30 cellular contexts compared by ENCODE assay signal in the genomic region with DNA sequence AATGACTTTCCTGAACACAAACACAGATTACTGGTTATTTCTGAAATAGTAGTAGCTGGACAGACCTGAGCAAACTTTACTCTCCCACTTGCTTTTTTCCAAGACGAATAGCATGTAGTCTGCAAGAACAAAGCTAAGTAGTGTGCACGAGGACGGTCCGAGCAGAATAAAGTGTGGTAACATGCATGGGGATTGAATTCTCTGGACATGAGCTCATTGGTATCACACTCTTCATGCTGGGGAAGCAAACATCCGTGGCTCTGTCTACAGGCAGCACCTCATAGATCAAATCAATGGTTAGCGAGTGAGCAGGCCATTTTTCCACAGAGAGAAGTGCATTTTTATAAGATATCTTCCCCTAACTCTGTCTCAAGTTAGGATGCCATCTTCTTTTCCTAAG.
DNase-seq lines count a peak whose midpoint lies in the region; ATAC-seq and TF ChIP-seq lines count a peak whose summit lies in the region.
"Had no signal": no experiment of that assay in that cellular context is flagged by ENCODE, and none has a peak within 500 bp of the region (broad histone marks: within the 10 kb centered on the region; RNA-seq: fewer than 3 reads in every experiment).

No MANE protein-coding gene starts in this region.

- H3K27me3 ChIP-seq in OCI-LY3 (ENCODE audit: low read depth, low read length) (no peaks in the 10 kb centered on the region), gastroesophageal sphincter (no peaks in the 10 kb centered on the region)
- H3K27me3 ChIP-seq: BE2C, body of pancreas, pancreas, right atrium auricular region had no signal

- H3K9me3 Mint-ChIP-seq in Calu3 (ENCODE audit: low read depth, unreplicated experiment), result no peaks in the 10 kb centered on the region
- no peaks in the 10 kb centered on the region for H3K9me3 Mint-ChIP-seq in mesothelial cell of epicardium
- H3K9me3 Mint-ChIP-seq: activated naive CD8-positive, alpha-beta T cell treated with anti-CD3 and anti-CD28 coated beads, Interleukin-2, amount 50 U/mL, for 24 hours; activated T-cell treated with anti-CD3 and anti-CD28 coated beads, Interleukin-2, amount 50 U/mL, for 72 hours; CD8-positive, alpha-beta memory T cell; neural crest cell; stimulated activated naive CD8-positive, alpha-beta T cell treated with anti-CD3 and anti-CD28 coated beads, Interleukin-15, amount 100 ng/mL, for 72 hours had no signal

- intact Hi-C loops in Calu3 (cut with micrococcal nuclease; ENCODE audit: unreplicated experiment), result loop anchor here (5.0 kb wide), 1 partner anchor 164 kb away; a partner anchor contains a TSS

- TF ChIP-seq CTCF in Calu3 (IDR thresholded peaks at IDR 0.05; ENCODE audit: unreplicated experiment) (no peak), OCI-LY3 (IDR thresholded peaks at IDR 0.05; ENCODE audit: low read depth, low read length) (no peak), choroid plexus epithelial cell (conservative IDR thresholded peaks at IDR 0.05; ENCODE audit: low read depth, low read length) (no peak), mesothelial cell of epicardium (IDR thresholded peaks at IDR 0.05; ENCODE audit: unreplicated experiment) (no peak), gastroesophageal sphincter (IDR thresholded peaks at IDR 0.05) (no peak)

- no peak for DNase-seq in Calu3
- DNase-seq in choroid plexus epithelial cell (ENCODE audit: low read depth), result peak; percentile 71
- no peak for DNase-seq in mesothelial cell of epicardium (ENCODE audit: low spot score in 2 of 2, unreplicated experiment in 2 of 2)
- DNase-seq in SW 1271 (lab: John Stamatoyannopoulos, UW), result no peak
- DNase-seq in NCI-H2171 (lab: John Stamatoyannopoulos, UW), result no peak
- DNase-seq: BE2C; body of pancreas; CD8-positive, alpha-beta memory T cell; cerebellar nuclear complex; DMS153; hypothalamus; left cardiac atrium; NCI-H510A; pancreas; stimulated activated CD8-positive, alpha-beta memory T cell treated with anti-CD3 and anti-CD28 coated beads, Interleukin-4, amount 100 ng/mL, for 48 hours; stimulated activated naive CD8-positive, alpha-beta T cell treated with anti-CD3 and anti-CD28 coated beads, Interleukin-15, amount 100 ng/mL, for 72 hours; T-helper 17 cell had no signal

- CTCF ChIA-PET in Calu3 (lab: Charles Lee), result no interaction called here

- ATAC-seq in HG03045 (IDR thresholded peaks at IDR 0.05; ENCODE audit: unreplicated experiment), result no peak
- ATAC-seq in gastroesophageal sphincter, result no peak
- ATAC-seq: A549; activated CD4-positive, CD25-positive, alpha-beta regulatory T cell treated with anti-CD3 and anti-CD28 coated beads, Interleukin-2, amount 50 U/mL, for 24 hours; activated naive CD8-positive, alpha-beta T cell treated with anti-CD3 and anti-CD28 coated beads, Interleukin-2, amount 50 U/mL, for 24 hours; body of pancreas; HCT116; left cardiac atrium; pancreas; stimulated activated naive CD8-positive, alpha-beta T cell treated with anti-CD3 and anti-CD28 coated beads, Interleukin-15, amount 100 ng/mL, for 72 hours had no signal

- peak overlapping the region; percentile 83 for H3K4me2 ChIP-seq in OCI-LY3 (ENCODE audit: low read length)

- H3K4me1 ChIP-seq in OCI-LY3 (ENCODE audit: low read length) (peaks cover 24% of the 10 kb centered on the region), gastroesophageal sphincter (peaks cover 0 to 14% (median 1%) of the 10 kb centered on the region in 3 donors)
- H3K4me1 ChIP-seq: body of pancreas, pancreas had no signal

- no peak overlapping the region for H3K27ac ChIP-seq in OCI-LY3 (ENCODE audit: low read length)
- no peak overlapping the region for H3K27ac ChIP-seq in gastroesophageal sphincter
- H3K27ac ChIP-seq: body of pancreas, pancreas, right atrium auricular region, SK-N-MC, thoracic aorta had no signal

- H3K27ac Mint-ChIP-seq in Calu3 (ENCODE audit: unreplicated experiment) (peak overlapping the region; percentile 3), mesothelial cell of epicardium (peak overlapping the region; percentile 31)
- H3K27ac Mint-ChIP-seq: activated naive CD8-positive, alpha-beta T cell treated with anti-CD3 and anti-CD28 coated beads, Interleukin-2, amount 50 U/mL, for 24 hours; activated T-cell treated with anti-CD3 and anti-CD28 coated beads, Interleukin-2, amount 50 U/mL, for 72 hours; stimulated activated naive CD8-positive, alpha-beta T cell treated with anti-CD3 and anti-CD28 coated beads, Interleukin-15, amount 100 ng/mL, for 72 hours; T-helper 17 cell had no signal

- 80% methylated on average over 6 of the region's 6 CpGs; no CpG with 5 or more reads in 1 of the 2 donors for WGBS in gastroesophageal sphincter (ENCODE audit: low coverage in 1 of 2), 2 donors

- H3K27me3 Mint-ChIP-seq in Calu3 (ENCODE audit: unreplicated experiment) (no peaks in the 10 kb centered on the region), mesothelial cell of epicardium (ENCODE audit: low read depth) (no peaks in the 10 kb centered on the region)
- H3K27me3 Mint-ChIP-seq: activated naive CD8-positive, alpha-beta T cell treated with anti-CD3 and anti-CD28 coated beads, Interleukin-2, amount 50 U/mL, for 24 hours; stimulated activated naive CD8-positive, alpha-beta T cell treated with anti-CD3 and anti-CD28 coated beads, Interleukin-15, amount 100 ng/mL, for 72 hours had no signal

- H3K4me3 ChIP-seq in OCI-LY3 (ENCODE audit: low read length), result no peak overlapping the region; the same call in 1 of the 2 replicates
- H3K4me3 ChIP-seq in choroid plexus epithelial cell (ENCODE audit: low read depth, low read length), result no peak overlapping the region
- no peak overlapping the region for H3K4me3 ChIP-seq in gastroesophageal sphincter
- H3K4me3 ChIP-seq: A549, body of pancreas, lung, pancreas, right atrium auricular region, SK-N-MC, thoracic aorta had no signal

- TF ChIP-seq POLR2A in gastroesophageal sphincter (IDR thresholded peaks at IDR 0.05), result no peak

- H2AFZ ChIP-seq in OCI-LY3 (ENCODE audit: low read depth, low read length), result no peak overlapping the region

- no TSS peak for BruUV-seq in Calu3 (replicated peaks; lab: Mats Ljungman, UMichigan)

- H3K4me1 Mint-ChIP-seq in Calu3 (ENCODE audit: low read depth, unreplicated experiment) (peaks cover 39% of the 10 kb centered on the region), mesothelial cell of epicardium (peaks cover 46% of the 10 kb centered on the region)

- no peaks in the 10 kb centered on the region for H4K20me1 ChIP-seq in OCI-LY3 (ENCODE audit: insufficient read depth, low read length)

- H3K9me3 ChIP-seq in OCI-LY3 (ENCODE audit: insufficient read depth, low read length) (no peaks in the 10 kb centered on the region), gastroesophageal sphincter (no peaks in the 10 kb centered on the region)
- H3K9me3 ChIP-seq: A549, BE2C, body of pancreas, pancreas, right atrium auricular region, thoracic aorta had no signal

- H3K79me2 ChIP-seq in OCI-LY3 (ENCODE audit: low read length), result no peaks in the 10 kb centered on the region

- H3K9ac ChIP-seq in OCI-LY3 (ENCODE audit: low read length), result peak overlapping the region; percentile 28; the same call in 1 of the 2 replicates

- H3K4me3 Mint-ChIP-seq in Calu3 (ENCODE audit: low read depth, unreplicated experiment) (no peak overlapping the region), mesothelial cell of epicardium (no peak overlapping the region)
- H3K4me3 Mint-ChIP-seq: activated naive CD8-positive, alpha-beta T cell treated with anti-CD3 and anti-CD28 coated beads, Interleukin-2, amount 50 U/mL, for 24 hours; activated T-cell treated with anti-CD3 and anti-CD28 coated beads, Interleukin-2, amount 50 U/mL, for 72 hours; CD8-positive, alpha-beta memory T cell; neural crest cell; stimulated activated naive CD8-positive, alpha-beta T cell treated with anti-CD3 and anti-CD28 coated beads, Interleukin-15, amount 100 ng/mL, for 72 hours; T-helper 17 cell had no signal

- no peaks in the 10 kb centered on the region for H3K36me3 Mint-ChIP-seq in Calu3 (ENCODE audit: insufficient read depth, unreplicated experiment)
- no peaks in the 10 kb centered on the region for H3K36me3 Mint-ChIP-seq in mesothelial cell of epicardium
- H3K36me3 Mint-ChIP-seq: CD8-positive, alpha-beta memory T cell had no signal

- no peaks in the 10 kb centered on the region for H3K36me3 ChIP-seq in OCI-LY3 (replicated peaks; ENCODE audit: low read depth, low read length)
- no peaks in the 10 kb centered on the region for H3K36me3 ChIP-seq in gastroesophageal sphincter
- H3K36me3 ChIP-seq: BE2C, pancreas, right atrium auricular region, thoracic aorta had no signal

- TF ChIP-seq EP300 in gastroesophageal sphincter (IDR thresholded peaks at IDR 0.05), result no peak
